In the genomic region with DNA sequence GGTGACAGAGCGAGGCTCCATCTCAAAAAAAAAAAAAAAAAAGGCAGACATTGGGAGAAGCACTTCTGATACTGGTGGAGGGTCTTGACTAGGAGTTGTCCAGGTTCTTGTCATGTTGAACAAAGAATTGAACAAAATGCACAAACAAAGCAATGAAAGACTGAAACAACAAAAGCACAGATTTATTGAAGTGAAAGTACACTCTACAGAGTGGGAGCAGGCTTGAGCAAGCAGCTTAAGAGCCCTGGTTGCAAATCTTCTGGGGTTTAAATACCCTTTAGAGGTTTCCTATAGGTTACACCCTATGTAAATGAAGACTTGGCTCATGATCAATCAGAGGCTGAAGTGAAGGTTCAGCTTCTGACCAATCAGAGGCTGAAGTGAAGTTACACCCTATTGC, we compare ENCODE assay signal across 18 cellular contexts. TPM values are rescaled to one million over a fixed set of nuclear protein-coding genes. Genes with fewer than 3 reads are reported as not detected.
A peak's percentile ranks its signal among the peaks of the same experiment; 100 is the strongest.
DNase-seq lines count a peak whose midpoint lies in the region; ATAC-seq and TF ChIP-seq lines count a peak whose summit lies in the region.
"Had no signal": no experiment of that assay in that cellular context is flagged by ENCODE, and none has a peak within 500 bp of the region (broad histone marks: within the 10 kb centered on the region; RNA-seq: fewer than 3 reads in every experiment).

No MANE protein-coding gene starts in this region.

- H3K4me1 ChIP-seq in breast epithelium: no peaks in the 10 kb centered on the region
- no peaks in the 10 kb centered on the region for H3K4me1 ChIP-seq in suprapubic skin
- H3K4me1 ChIP-seq: A549 had no signal

- H3K27me3 Mint-ChIP-seq in MCF 10A (ENCODE audit: insufficient read depth, unreplicated experiment) (no peaks in the 10 kb centered on the region), mesothelial cell of epicardium (ENCODE audit: low read depth) (no peaks in the 10 kb centered on the region)
- no peaks in the 10 kb centered on the region for H3K27me3 Mint-ChIP-seq in stimulated activated memory B cell treated with anti-CD40 and anti-IgM and Interleukin-4, amounts not matched to agents 10 μg/mL and 1 μg/mL and 100 μg/mL, for 72 hours
- H3K27me3 Mint-ChIP-seq: CD4-positive, alpha-beta memory T cell had no signal

- H3K4me3 ChIP-seq in breast epithelium (no peak overlapping the region), suprapubic skin (no peak overlapping the region)
- H3K4me3 ChIP-seq: A549 had no signal

- intact Hi-C loops in MCF 10A (cut with micrococcal nuclease) (no loop called here), breast epithelium (cut with DNase I; ENCODE audit: low total_unique reads) (no loop called here)

- H3K36me3 Mint-ChIP-seq in MCF 10A (ENCODE audit: insufficient read depth, unreplicated experiment) (no peaks in the 10 kb centered on the region), mesothelial cell of epicardium (no peaks in the 10 kb centered on the region)
- no peaks in the 10 kb centered on the region for H3K36me3 Mint-ChIP-seq in stimulated activated memory B cell treated with anti-CD40 and anti-IgM and Interleukin-4, amounts not matched to agents 10 μg/mL and 1 μg/mL and 100 μg/mL, for 72 hours
- H3K36me3 Mint-ChIP-seq: CD4-positive, alpha-beta memory T cell had no signal

- CTCF ChIA-PET in MCF 10A (lab: Yijun Ruan, JAX): interaction anchor here (0.6 to 1.2 kb wide), 3 partner anchors 61 to 609 kb away, joined by 3 read pairs; no protein-coding TSS in a partner anchor

- DNase-seq in MCF 10A (ENCODE audit: unreplicated experiment): no peak
- DNase-seq in breast epithelium (ENCODE audit: low spot score in 2 of 2): no peak
- peak; percentile 25 for DNase-seq in OCI-M1 (lab: John Stamatoyannopoulos, UW)
- DNase-seq in epithelial cell of prostate (ENCODE audit: low read depth, low spot score): no peak
- DNase-seq in suprapubic skin (ENCODE audit: low spot score in 2 of 2): no peak
- no peak for DNase-seq in NCI-H128 (lab: John Stamatoyannopoulos, UW; ENCODE audit: unreplicated experiment)
- DNase-seq in mesothelial cell of epicardium (ENCODE audit: low spot score in 2 of 2, unreplicated experiment in 2 of 2): no peak
- DNase-seq: AML-193; CD4-positive, alpha-beta memory T cell; DMS153; DMS79 treated with DMSO at 0.1 percent for 48 hours; GF-D8; H9 had no signal

- H3K4me3 Mint-ChIP-seq in MCF 10A (ENCODE audit: unreplicated experiment) (no peak overlapping the region), mesothelial cell of epicardium (no peak overlapping the region)
- no peak overlapping the region for H3K4me3 Mint-ChIP-seq in stimulated activated memory B cell treated with anti-CD40 and anti-IgM and Interleukin-4, amounts not matched to agents 10 μg/mL and 1 μg/mL and 100 μg/mL, for 72 hours
- H3K4me3 Mint-ChIP-seq: CD4-positive, alpha-beta memory T cell; H9 had no signal

- H3K4me1 Mint-ChIP-seq in MCF 10A (ENCODE audit: insufficient read depth, unreplicated experiment) (no peaks in the 10 kb centered on the region), mesothelial cell of epicardium (no peaks in the 10 kb centered on the region)
- no peaks in the 10 kb centered on the region for H3K4me1 Mint-ChIP-seq in stimulated activated memory B cell treated with anti-CD40 and anti-IgM and Interleukin-4, amounts not matched to agents 10 μg/mL and 1 μg/mL and 100 μg/mL, for 72 hours
- H3K4me1 Mint-ChIP-seq: CD4-positive, alpha-beta memory T cell; H9 had no signal

- TF ChIP-seq CTCF in MCF 10A (IDR thresholded peaks at IDR 0.05; ENCODE audit: unreplicated experiment): no peak
- TF ChIP-seq CTCF in breast epithelium (IDR thresholded peaks at IDR 0.05): no peak
- TF ChIP-seq CTCF in suprapubic skin (IDR thresholded peaks at IDR 0.05): no peak
- no peak for TF ChIP-seq CTCF in mesothelial cell of epicardium (IDR thresholded peaks at IDR 0.05; ENCODE audit: unreplicated experiment)

- TF ChIP-seq POLR2A in breast epithelium (IDR thresholded peaks at IDR 0.05): no peak
- no peak for TF ChIP-seq POLR2A in suprapubic skin (IDR thresholded peaks at IDR 0.05)

- H3K27ac ChIP-seq in breast epithelium (no peak overlapping the region), epithelial cell of prostate (peak overlapping the region; percentile 44), suprapubic skin (peak overlapping the region; percentile 24)
- H3K27ac ChIP-seq: 22Rv1, A549, C4-2B had no signal

- ATAC-seq in stimulated activated memory B cell treated with anti-CD40 and anti-IgM and Interleukin-4, amounts not matched to agents 10 μg/mL and 1 μg/mL and 100 μg/mL, for 72 hours: no peak
- ATAC-seq: A549 had no signal

- H3K36me3 ChIP-seq in breast epithelium (no peaks in the 10 kb centered on the region), suprapubic skin (no peaks in the 10 kb centered on the region)

- no TSS peak for BruUV-seq in MCF 10A (replicated peaks; lab: Mats Ljungman, UMichigan)

- H3K27ac Mint-ChIP-seq in MCF 10A (ENCODE audit: low read depth, unreplicated experiment) (peak overlapping the region; percentile 46), mesothelial cell of epicardium (no peak overlapping the region)
- H3K27ac Mint-ChIP-seq in stimulated activated memory B cell treated with anti-CD40 and anti-IgM and Interleukin-4, amounts not matched to agents 10 μg/mL and 1 μg/mL and 100 μg/mL, for 72 hours: no peak overlapping the region
- H3K27ac Mint-ChIP-seq: CD4-positive, alpha-beta memory T cell; H9 had no signal

- no peaks in the 10 kb centered on the region for H3K9me3 Mint-ChIP-seq in MCF 10A (ENCODE audit: unreplicated experiment)
- H3K9me3 Mint-ChIP-seq in stimulated activated memory B cell treated with anti-CD40 and anti-IgM and Interleukin-4, amounts not matched to agents 10 μg/mL and 1 μg/mL and 100 μg/mL, for 72 hours: peaks cover 3% of the 10 kb centered on the region
- peaks cover 14% of the 10 kb centered on the region for H3K9me3 Mint-ChIP-seq in mesothelial cell of epicardium

- POLR2A ChIA-PET in MCF 10A (lab: Yijun Ruan, JAX): interaction anchor here (1.1 to 1.2 kb wide), 4 partner anchors 7 to 130 kb away, joined by 3 to 7 read pairs (median 4); partner anchors contain the start of gene TAF4B

- H3K27me3 ChIP-seq in breast epithelium (no peaks in the 10 kb centered on the region), suprapubic skin (no peaks in the 10 kb centered on the region)

- TF ChIP-seq EP300 in suprapubic skin (IDR thresholded peaks at IDR 0.05): no peak

- no peaks in the 10 kb centered on the region for H3K9me3 ChIP-seq in breast epithelium
- H3K9me3 ChIP-seq in suprapubic skin: no peaks in the 10 kb centered on the region
- H3K9me3 ChIP-seq: A549 had no signal

- 83% methylated on average over 1 of the region's 1 CpG for WGBS in suprapubic skin

RNA-seq across cellular contexts. Expression of gene SS18, which starts 6.4 kb away (rescaled TPM):
- total RNA-seq in MCF 10A (2022): 89.9 and 103 TPM in 2 replicates
- 100 to 1,000 TPM in 2 of 3 donors, 10 to 100 TPM in 1; 99.1 to 205 (median 148) TPM for total RNA-seq in breast epithelium
- 100 to 1,000 TPM; 140 to 386 (median 207) TPM for total RNA-seq in suprapubic skin
- 95.2 to 98.2 TPM (median 97.9 TPM) in 3 replicates for total RNA-seq in mesothelial cell of epicardium

RNA-seq across cellular contexts. Expression of gene PSMA8, which starts 36.8 kb away (rescaled TPM):
- total RNA-seq in MCF 10A (2022) (not detected in 2 replicates), breast epithelium (not detected), suprapubic skin (not detected), mesothelial cell of epicardium (0.22 TPM in 1 of 3 replicates, not detected in the others)
- total RNA-seq: H1, H9 had no signal

Comparison
In these comparisons a context has a peak if more than half of its experiments do, and no peak if none do; other contexts are left out.
1. H3K27ac ChIP-seq: peak in epithelial cell of prostate (single experiment) and suprapubic skin (single experiment); none in breast epithelium (0 of 2).